In genomic region chr11:68212421-68213134, GRCh38 we compare ENCODE assay signal across 8 cellular contexts. TPM values are rescaled to one million over a fixed set of nuclear protein-coding genes. Genes with fewer than 3 reads are reported as not detected.
DNase-seq lines count a peak whose midpoint lies in the region; ATAC-seq and TF ChIP-seq lines count a peak whose summit lies in the region.

No MANE protein-coding gene starts in this region.

- in situ Hi-C loops in astrocyte of the cerebellum (cut with HindIII; ENCODE audit: low sequenced_read_pairs), result loop anchor here (5.0 kb wide), 2 partner anchors 55 to 90 kb away; no protein-coding TSS in a partner anchor

- H3K27me3 Mint-ChIP-seq in T-cell, result peaks cover 3 to 8% of the 10 kb centered on the region in 2 donors

- ATAC-seq in GM21526 (IDR thresholded peaks at IDR 0.05; ENCODE audit: low FRiP score, unreplicated experiment) (peak; percentile 42), T-cell (replicated peaks in 1 of 4) (peak; percentile 18 to 54 (median 43)), GM18873 (IDR thresholded peaks at IDR 0.05; ENCODE audit: low FRiP score, unreplicated experiment) (no peak)

- H3K36me3 Mint-ChIP-seq in T-cell, result no peaks in the 10 kb centered on the region

- POLR2A ChIA-PET in T-cell (lab: Charles Lee), result interaction anchor here in 1 of 2 donors (0.5 kb wide), 1 partner anchor 964 kb away, joined by 3 read pairs; no protein-coding TSS in a partner anchor

- CTCF ChIA-PET in T-cell (lab: Charles Lee), result no interaction called here

- DNase-seq in DMS 273 (lab: John Stamatoyannopoulos, UW; ENCODE audit: unreplicated experiment) (peak; percentile 87), LoVo (ENCODE audit: low spot score) (peak; percentile 77), T-cell (peak in 32 of 34 experiments; percentile 10 to 65 (median 44)), astrocyte of the cerebellum (ENCODE audit: low read depth) (peak; percentile 32), hippocampal formation (lab: John Stamatoyannopoulos, UW) (peak; percentile 26 to 75), retina (peak; percentile 78)

- peak overlapping the region; percentile 88 to 93 (median 88) for H3K4me3 Mint-ChIP-seq in T-cell

- peak; percentile 2 for TF ChIP-seq CTCF in astrocyte of the cerebellum (IDR thresholded peaks at IDR 0.05; ENCODE audit: low read depth, low read length, missing control alignments)

- H3K4me1 Mint-ChIP-seq in T-cell, result peaks cover 50 to 59% (median 54%) of the 10 kb centered on the region in 3 donors

- peak overlapping the region; percentile 93 for H3K4me3 ChIP-seq in astrocyte of the cerebellum (ENCODE audit: low read depth, low read length)

- H3K9me3 Mint-ChIP-seq in T-cell, result no peaks in the 10 kb centered on the region

- H3K27ac Mint-ChIP-seq in T-cell, result peak overlapping the region; percentile 92 to 93

RNA-seq across cellular contexts. Expression of gene KMT5B, which starts 0.5 kb away (rescaled TPM):
- total RNA-seq in T-cell, result 10 to 100 TPM; 35.1 to 56.6 (median 48.5) TPM

RNA-seq across cellular contexts. Expression of gene C11orf24, which starts 59.2 kb away (rescaled TPM):
- total RNA-seq in T-cell, result 10 to 100 TPM in 4 of 5 donors, 1 to 10 TPM in 1; 9.5 to 25.3 (median 21.4) TPM

Comparison
In these comparisons a context has a peak if more than half of its experiments do, and no peak if none do; other contexts are left out.
1. DNase-seq: peak in every context shown above with its lines; median percentile 87 in DMS 273; 78 in retina; 77 in LoVo; 50 in hippocampal formation; 44 in T-cell; 32 in astrocyte of the cerebellum.